In genomic region chr11:110797453-110797852, GRCh38 we compare ENCODE assay signal across 9 cellular contexts.
A peak's percentile ranks its signal among the peaks of the same experiment; 100 is the strongest.
DNase-seq lines count a peak whose midpoint lies in the region; ATAC-seq and TF ChIP-seq lines count a peak whose summit lies in the region.
"Had no signal": no experiment of that assay in that cellular context is flagged by ENCODE, and none has a peak within 500 bp of the region (broad histone marks: within the 10 kb centered on the region; RNA-seq: fewer than 3 reads in every experiment).

No MANE protein-coding gene starts in this region.

- POLR2A ChIA-PET in activated CD4-positive, alpha-beta memory T cell treated with anti-CD3 and anti-CD28 coated beads for 36 hours (lab: Charles Lee), result no interaction called here
- POLR2A ChIA-PET in activated CD4-positive, alpha-beta memory T cell treated with anti-CD3 and anti-CD28 coated beads, Interleukin-2, amount 10 ng/mL, durations not matched to agents 7 days and 5 days (lab: Charles Lee), result no interaction called here

- H2AFZ ChIP-seq in OCI-LY3 (ENCODE audit: low read depth, low read length), result no peak overlapping the region

- no peaks in the 10 kb centered on the region for H3K9me3 ChIP-seq in OCI-LY3 (ENCODE audit: insufficient read depth, low read length)

- H3K27me3 Mint-ChIP-seq in activated naive CD8-positive, alpha-beta T cell treated with anti-CD3 and anti-CD28 coated beads, Interleukin-2, amount 50 U/mL, for 24 hours, result peaks cover 6% of the 10 kb centered on the region
- peaks cover 14% of the 10 kb centered on the region for H3K27me3 Mint-ChIP-seq in activated naive CD8-positive, alpha-beta T cell treated with anti-CD3 and anti-CD28 coated beads for 36 hours
- peaks cover 14 to 17% of the 10 kb centered on the region in 2 donors for H3K27me3 Mint-ChIP-seq in stimulated activated naive B cell treated with anti-CD40 and anti-IgM and Interleukin-4, amounts not matched to agents 10 μg/mL and 1 μg/mL and 100 μg/mL, for 72 hours
- H3K27me3 Mint-ChIP-seq in activated CD4-positive, alpha-beta memory T cell treated with anti-CD3 and anti-CD28 coated beads for 36 hours, result no peaks in the 10 kb centered on the region
- no peaks in the 10 kb centered on the region for H3K27me3 Mint-ChIP-seq in activated CD4-positive, alpha-beta memory T cell treated with anti-CD3 and anti-CD28 coated beads, Interleukin-2, amount 10 ng/mL, durations not matched to agents 7 days and 5 days

- no peak for TF ChIP-seq CTCF in OCI-LY3 (IDR thresholded peaks at IDR 0.05; ENCODE audit: low read depth, low read length)

- no peak overlapping the region for H3K27ac ChIP-seq in OCI-LY3 (ENCODE audit: low read length)

- H3K4me3 ChIP-seq in OCI-LY3 (ENCODE audit: low read length), result no peak overlapping the region

- H3K4me2 ChIP-seq in OCI-LY3 (ENCODE audit: low read length), result peak overlapping the region; percentile 30

- no peak overlapping the region for H3K27ac Mint-ChIP-seq in activated naive CD8-positive, alpha-beta T cell treated with anti-CD3 and anti-CD28 coated beads, Interleukin-2, amount 50 U/mL, for 24 hours
- no peak overlapping the region for H3K27ac Mint-ChIP-seq in activated naive CD8-positive, alpha-beta T cell treated with anti-CD3 and anti-CD28 coated beads for 36 hours
- H3K27ac Mint-ChIP-seq in stimulated activated naive B cell treated with anti-CD40 and anti-IgM and Interleukin-4, amounts not matched to agents 10 μg/mL and 1 μg/mL and 100 μg/mL, for 72 hours, result peak overlapping the region; percentile 9
- H3K27ac Mint-ChIP-seq in activated CD4-positive, alpha-beta memory T cell treated with anti-CD3 and anti-CD28 coated beads for 36 hours, result no peak overlapping the region
- H3K27ac Mint-ChIP-seq in activated CD4-positive, alpha-beta memory T cell treated with anti-CD3 and anti-CD28 coated beads, Interleukin-2, amount 10 ng/mL, durations not matched to agents 7 days and 5 days, result no peak overlapping the region

- CTCF ChIA-PET in activated CD4-positive, alpha-beta memory T cell treated with anti-CD3 and anti-CD28 coated beads for 36 hours (lab: Charles Lee), result no interaction called here
- CTCF ChIA-PET in activated CD4-positive, alpha-beta memory T cell treated with anti-CD3 and anti-CD28 coated beads, Interleukin-2, amount 10 ng/mL, durations not matched to agents 7 days and 5 days (lab: Charles Lee), result no interaction called here

- peaks cover 31% of the 10 kb centered on the region for H3K4me1 ChIP-seq in OCI-LY3 (ENCODE audit: low read length)

- H3K36me3 Mint-ChIP-seq in activated naive CD8-positive, alpha-beta T cell treated with anti-CD3 and anti-CD28 coated beads, Interleukin-2, amount 50 U/mL, for 24 hours (ENCODE audit: low read depth), result no peaks in the 10 kb centered on the region
- no peaks in the 10 kb centered on the region for H3K36me3 Mint-ChIP-seq in activated naive CD8-positive, alpha-beta T cell treated with anti-CD3 and anti-CD28 coated beads for 36 hours
- H3K36me3 Mint-ChIP-seq in stimulated activated naive B cell treated with anti-CD40 and anti-IgM and Interleukin-4, amounts not matched to agents 10 μg/mL and 1 μg/mL and 100 μg/mL, for 72 hours, result no peaks in the 10 kb centered on the region
- H3K36me3 Mint-ChIP-seq in activated CD4-positive, alpha-beta memory T cell treated with anti-CD3 and anti-CD28 coated beads for 36 hours, result no peaks in the 10 kb centered on the region
- no peaks in the 10 kb centered on the region for H3K36me3 Mint-ChIP-seq in activated CD4-positive, alpha-beta memory T cell treated with anti-CD3 and anti-CD28 coated beads, Interleukin-2, amount 10 ng/mL, durations not matched to agents 7 days and 5 days (ENCODE audit: low read depth)

- peak; percentile 83 for ATAC-seq in activated naive CD8-positive, alpha-beta T cell treated with anti-CD3 and anti-CD28 coated beads, Interleukin-2, amount 50 U/mL, for 24 hours
- ATAC-seq in HG02970 (IDR thresholded peaks at IDR 0.05; ENCODE audit: low FRiP score, unreplicated experiment), result peak; percentile 45
- peak; percentile 99 to 100 for ATAC-seq in stimulated activated naive B cell treated with anti-CD40 and anti-IgM and Interleukin-4, amounts not matched to agents 10 μg/mL and 1 μg/mL and 100 μg/mL, for 72 hours (replicated peaks)

- H3K36me3 ChIP-seq in OCI-LY3 (replicated peaks; ENCODE audit: low read depth, low read length), result no peaks in the 10 kb centered on the region

- peaks cover 23% of the 10 kb centered on the region for H3K4me1 Mint-ChIP-seq in activated naive CD8-positive, alpha-beta T cell treated with anti-CD3 and anti-CD28 coated beads, Interleukin-2, amount 50 U/mL, for 24 hours
- no peaks in the 10 kb centered on the region for H3K4me1 Mint-ChIP-seq in activated naive CD8-positive, alpha-beta T cell treated with anti-CD3 and anti-CD28 coated beads for 36 hours
- peaks cover 8 to 32% of the 10 kb centered on the region in 2 donors for H3K4me1 Mint-ChIP-seq in stimulated activated naive B cell treated with anti-CD40 and anti-IgM and Interleukin-4, amounts not matched to agents 10 μg/mL and 1 μg/mL and 100 μg/mL, for 72 hours
- no peaks in the 10 kb centered on the region for H3K4me1 Mint-ChIP-seq in activated CD4-positive, alpha-beta memory T cell treated with anti-CD3 and anti-CD28 coated beads for 36 hours (ENCODE audit: low read depth)
- no peaks in the 10 kb centered on the region for H3K4me1 Mint-ChIP-seq in activated CD4-positive, alpha-beta memory T cell treated with anti-CD3 and anti-CD28 coated beads, Interleukin-2, amount 10 ng/mL, durations not matched to agents 7 days and 5 days

- DNase-seq in activated naive CD8-positive, alpha-beta T cell treated with anti-CD3 and anti-CD28 coated beads, Interleukin-2, amount 50 U/mL, for 24 hours, result no peak
- no peak for DNase-seq in activated naive CD8-positive, alpha-beta T cell treated with anti-CD3 and anti-CD28 coated beads for 36 hours
- DNase-seq in stimulated activated naive B cell treated with anti-CD40 and anti-IgM and Interleukin-4, amounts not matched to agents 10 μg/mL and 1 μg/mL and 100 μg/mL, for 72 hours, result peak; percentile 68
- DNase-seq in activated CD4-positive, alpha-beta memory T cell treated with anti-CD3 and anti-CD28 coated beads for 36 hours, result no peak
- DNase-seq in activated CD4-positive, alpha-beta memory T cell treated with anti-CD3 and anti-CD28 coated beads, Interleukin-2, amount 10 ng/mL, durations not matched to agents 7 days and 5 days, result no peak
- no peak for DNase-seq in SK-N-DZ (ENCODE audit: low spot score)
- DNase-seq: activated CD4-positive, alpha-beta T cell treated with anti-CD3 and anti-CD28 coated beads, Interleukin-2, amount 50 U/mL, for 48 hours had no signal

- H3K4me3 Mint-ChIP-seq in activated naive CD8-positive, alpha-beta T cell treated with anti-CD3 and anti-CD28 coated beads, Interleukin-2, amount 50 U/mL, for 24 hours, result no peak overlapping the region
- no peak overlapping the region for H3K4me3 Mint-ChIP-seq in activated naive CD8-positive, alpha-beta T cell treated with anti-CD3 and anti-CD28 coated beads for 36 hours
- peak overlapping the region in 1 of 2 donors; percentile 25 for H3K4me3 Mint-ChIP-seq in stimulated activated naive B cell treated with anti-CD40 and anti-IgM and Interleukin-4, amounts not matched to agents 10 μg/mL and 1 μg/mL and 100 μg/mL, for 72 hours
- no peak overlapping the region for H3K4me3 Mint-ChIP-seq in activated CD4-positive, alpha-beta memory T cell treated with anti-CD3 and anti-CD28 coated beads for 36 hours
- no peak overlapping the region for H3K4me3 Mint-ChIP-seq in activated CD4-positive, alpha-beta memory T cell treated with anti-CD3 and anti-CD28 coated beads, Interleukin-2, amount 10 ng/mL, durations not matched to agents 7 days and 5 days

- no peak overlapping the region for H3K9ac ChIP-seq in OCI-LY3 (ENCODE audit: low read length)

- no peaks in the 10 kb centered on the region for H3K79me2 ChIP-seq in OCI-LY3 (ENCODE audit: low read length)

- intact Hi-C loops in activated CD4-positive, alpha-beta memory T cell treated with anti-CD3 and anti-CD28 coated beads for 36 hours (cut with micrococcal nuclease), result no loop called here

- H4K20me1 ChIP-seq in OCI-LY3 (ENCODE audit: insufficient read depth, low read length), result no peaks in the 10 kb centered on the region

- no peaks in the 10 kb centered on the region for H3K9me3 Mint-ChIP-seq in activated naive CD8-positive, alpha-beta T cell treated with anti-CD3 and anti-CD28 coated beads, Interleukin-2, amount 50 U/mL, for 24 hours
- no peaks in the 10 kb centered on the region for H3K9me3 Mint-ChIP-seq in activated naive CD8-positive, alpha-beta T cell treated with anti-CD3 and anti-CD28 coated beads for 36 hours
- peaks cover 0 to 1% of the 10 kb centered on the region in 2 donors for H3K9me3 Mint-ChIP-seq in stimulated activated naive B cell treated with anti-CD40 and anti-IgM and Interleukin-4, amounts not matched to agents 10 μg/mL and 1 μg/mL and 100 μg/mL, for 72 hours
- no peaks in the 10 kb centered on the region for H3K9me3 Mint-ChIP-seq in activated CD4-positive, alpha-beta memory T cell treated with anti-CD3 and anti-CD28 coated beads for 36 hours
- no peaks in the 10 kb centered on the region for H3K9me3 Mint-ChIP-seq in activated CD4-positive, alpha-beta memory T cell treated with anti-CD3 and anti-CD28 coated beads, Interleukin-2, amount 10 ng/mL, durations not matched to agents 7 days and 5 days

- no peaks in the 10 kb centered on the region for H3K27me3 ChIP-seq in OCI-LY3 (ENCODE audit: low read depth, low read length)

Comparison
In these comparisons a context has a peak if more than half of its experiments do, and no peak if none do; other contexts are left out.
1. ATAC-seq: peak in every context shown above with its lines; median percentile 100 in stimulated activated naive B cell treated with anti-CD40 and anti-IgM and Interleukin-4, amounts not matched to agents 10 μg/mL and 1 μg/mL and 100 μg/mL, for 72 hours; 83 in activated naive CD8-positive, alpha-beta T cell treated with anti-CD3 and anti-CD28 coated beads, Interleukin-2, amount 50 U/mL, for 24 hours; 45 in HG02970.